ENCODE assay signal across 16 cellular contexts in genomic region chr12:132426349-132427176, GRCh38.
DNase-seq lines count a peak whose midpoint lies in the region; ATAC-seq and TF ChIP-seq lines count a peak whose summit lies in the region.
"Had no signal": no experiment of that assay in that cellular context is flagged by ENCODE, and none has a peak within 500 bp of the region (broad histone marks: within the 10 kb centered on the region; RNA-seq: fewer than 3 reads in every experiment).

No MANE protein-coding gene starts in this region.

- DNase-seq in right cardiac atrium (peak; percentile 2 to 39 (median 28)), cardiac septum (ENCODE audit: low spot score) (no peak), NCI-H82 (lab: John Stamatoyannopoulos, UW) (peak; percentile 75), testis (no peak), NCI-H2227 (lab: John Stamatoyannopoulos, UW; ENCODE audit: unreplicated experiment) (no peak)
- DNase-seq in activated naive CD4-positive, alpha-beta T cell treated with Interleukin-2 at 50 U/mL for 16 hours: no peak
- DNase-seq: AML-193; CD8-positive, alpha-beta T cell; DND-41; GDM1; NCI-H1930; NCI-H510A treated with DMSO at 0.1 percent for 48 hours; NK-92 treated with Interleukin-12 subunit alpha and Interleukin-12 subunit beta, amount 100 ng/mL, for 24 hours; PC-9 had no signal

- H3K27ac ChIP-seq in right cardiac atrium (ENCODE audit: low read length) (no peak overlapping the region), testis (no peak overlapping the region)
- H3K27ac ChIP-seq: PC-9 had no signal

- H3K4me3 Mint-ChIP-seq in dendritic cell treated with granulocyte-macrophage colony-stimulating factor and Interleukin-4, amounts not matched to agents 40 ng/mL and 50 ng/mL, for 4 days: no peak overlapping the region
- H3K4me3 Mint-ChIP-seq: CD8-positive, alpha-beta T cell had no signal

- no peak overlapping the region for H3K4me3 ChIP-seq in right cardiac atrium (ENCODE audit: low read length)
- no peak overlapping the region for H3K4me3 ChIP-seq in testis
- H3K4me3 ChIP-seq: PC-9 had no signal

- no peaks in the 10 kb centered on the region for H3K36me3 Mint-ChIP-seq in dendritic cell treated with granulocyte-macrophage colony-stimulating factor and Interleukin-4, amounts not matched to agents 40 ng/mL and 50 ng/mL, for 4 days (ENCODE audit: low read depth)
- H3K36me3 Mint-ChIP-seq: CD8-positive, alpha-beta T cell had no signal

- intact Hi-C loops in right cardiac atrium (cut with DNase I): no loop called here
- intact Hi-C loops in cardiac septum (cut with DNase I): no loop called here
- intact Hi-C loops in dendritic cell treated with granulocyte-macrophage colony-stimulating factor and Interleukin-4, amounts not matched to agents 40 ng/mL and 50 ng/mL, for 4 days (cut with micrococcal nuclease): no loop called here
- intact Hi-C loops in testis (cut with DNase I; ENCODE audit: low total_unique reads): no loop called here

- no peak for TF ChIP-seq POLR2A in testis (IDR thresholded peaks at IDR 0.05)

- H3K9me3 Mint-ChIP-seq in dendritic cell treated with granulocyte-macrophage colony-stimulating factor and Interleukin-4, amounts not matched to agents 40 ng/mL and 50 ng/mL, for 4 days: no peaks in the 10 kb centered on the region
- H3K9me3 Mint-ChIP-seq: CD8-positive, alpha-beta T cell had no signal

- H3K36me3 ChIP-seq in testis (ENCODE audit: low read depth, missing control alignments): no peaks in the 10 kb centered on the region

- no peak for ATAC-seq in right cardiac atrium
- ATAC-seq: CD8-positive, alpha-beta T cell; SK-N-SH treated with all-trans-retinoic acid at 6 μM for 48 hours had no signal

- TF ChIP-seq CTCF in testis (IDR thresholded peaks at IDR 0.05): no peak

- H3K27me3 Mint-ChIP-seq in dendritic cell treated with granulocyte-macrophage colony-stimulating factor and Interleukin-4, amounts not matched to agents 40 ng/mL and 50 ng/mL, for 4 days: peaks cover 60% of the 10 kb centered on the region

- H3K4me1 ChIP-seq in right cardiac atrium (ENCODE audit: control insufficient read depth, insufficient read depth, low read length) (no peaks in the 10 kb centered on the region), testis (peaks cover 31% of the 10 kb centered on the region)

- H3K27me3 ChIP-seq in right cardiac atrium (ENCODE audit: control insufficient read depth, insufficient read depth): no peaks in the 10 kb centered on the region
- no peaks in the 10 kb centered on the region for H3K27me3 ChIP-seq in testis

- H3K9me3 ChIP-seq in right cardiac atrium (ENCODE audit: control insufficient read depth, low read length) (no peaks in the 10 kb centered on the region), testis (no peaks in the 10 kb centered on the region)

- 83% methylated on average over 34 of the region's 34 CpGs for WGBS in right cardiac atrium
- WGBS in testis, 2 donors: 90 to 93% methylated on average over 26 to 34 of the region's 34 CpGs

- H3K4me1 Mint-ChIP-seq in dendritic cell treated with granulocyte-macrophage colony-stimulating factor and Interleukin-4, amounts not matched to agents 40 ng/mL and 50 ng/mL, for 4 days (ENCODE audit: low read depth): peaks cover 26% of the 10 kb centered on the region

- H3K27ac Mint-ChIP-seq in dendritic cell treated with granulocyte-macrophage colony-stimulating factor and Interleukin-4, amounts not matched to agents 40 ng/mL and 50 ng/mL, for 4 days: peak overlapping the region; percentile 23
- H3K27ac Mint-ChIP-seq: CD8-positive, alpha-beta T cell had no signal

Comparison
In these comparisons a context has a peak if more than half of its experiments do, and no peak if none do; other contexts are left out.
1. DNase-seq: peak in right cardiac atrium (3 of 3) and NCI-H82 (single experiment); none in cardiac septum (single experiment), testis (single experiment), activated naive CD4-positive, alpha-beta T cell treated with Interleukin-2 at 50 U/mL for 16 hours (single experiment) and NCI-H2227 (single experiment).